In the genomic region with DNA sequence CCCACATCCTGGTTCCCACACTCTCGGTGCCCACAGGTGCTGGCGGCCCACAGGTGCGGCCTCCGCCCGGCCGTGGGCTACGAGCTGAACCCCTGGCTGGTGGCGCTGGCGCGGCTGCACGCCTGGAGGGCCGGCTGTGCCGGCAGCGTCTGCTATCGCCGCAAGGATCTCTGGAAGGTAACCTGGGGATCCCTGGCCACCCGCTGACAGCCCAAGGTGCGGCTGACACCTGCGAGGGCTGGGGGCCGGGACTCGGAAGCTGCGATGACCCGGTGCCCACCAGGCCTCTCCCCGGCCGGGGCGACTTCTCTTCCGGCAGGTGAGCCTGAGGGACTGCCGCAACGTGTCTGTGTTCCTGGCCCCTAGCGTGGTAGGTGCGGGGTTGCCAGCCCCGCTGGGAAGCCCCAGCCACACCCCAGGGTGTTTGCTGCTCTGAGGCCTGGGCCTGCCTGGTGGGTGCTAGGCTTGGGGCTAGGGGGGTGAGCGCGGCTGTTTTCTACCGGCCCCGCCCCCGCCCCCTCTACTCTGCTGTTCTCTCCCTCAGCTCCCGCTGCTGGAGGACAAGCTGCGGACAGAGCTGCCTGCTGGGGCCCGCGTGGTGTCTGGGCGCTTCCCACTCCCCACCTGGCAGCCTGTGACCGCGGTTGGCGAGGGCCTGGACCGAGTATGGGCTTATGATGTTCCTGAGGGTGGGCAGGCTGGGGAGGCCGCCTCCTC, we compare ENCODE assay signal across 8 cellular contexts. TPM values are rescaled to one million over a fixed set of nuclear protein-coding genes. Genes with fewer than 3 reads are reported as not detected.
DNase-seq lines count a peak whose midpoint lies in the region; ATAC-seq and TF ChIP-seq lines count a peak whose summit lies in the region.

No MANE protein-coding gene starts in this region.

- peak overlapping the region; percentile 75 to 97 (median 92) for H3K27ac ChIP-seq in Peyer's patch
- peak overlapping the region; percentile 87 for H3K27ac ChIP-seq in rectal smooth muscle tissue (ENCODE audit: low read depth, low read length)

- POLR2A ChIA-PET in GM10248 (lab: Yijun Ruan, JAX): no interaction called here

- H3K27me3 ChIP-seq in Peyer's patch (peaks cover 0 to 15% of the 10 kb centered on the region in 2 donors), rectal smooth muscle tissue (ENCODE audit: control insufficient read depth, insufficient read depth, low read length) (peaks cover 11% of the 10 kb centered on the region)

- peak overlapping the region; percentile 60 to 94 (median 82) for H3K4me3 ChIP-seq in Peyer's patch
- peak overlapping the region; percentile 22 for H3K4me3 ChIP-seq in epithelial cell of esophagus (ENCODE audit: low read length)
- peak overlapping the region; percentile 92 for H3K4me3 ChIP-seq in rectal smooth muscle tissue (ENCODE audit: low read length)

- in situ Hi-C loops in G401 (cut with HindIII; ENCODE audit: low sequenced_read_pairs): loop anchor here (25.0 kb wide), 1 partner anchor 140 kb away; no protein-coding TSS in a partner anchor

- H3K9me3 ChIP-seq in Peyer's patch: no peaks in the 10 kb centered on the region

- CTCF ChIA-PET in GM10248 (lab: Yijun Ruan, JAX): interaction anchor here (1.0 to 8.0 kb wide), 8 partner anchors 8 to 63 kb away, joined by 3 to 59 read pairs (median 8); no protein-coding TSS in a partner anchor

- DNase-seq in G401 (ENCODE audit: low spot score) (peak; percentile 3), Peyer's patch (no peak), epithelial cell of esophagus (ENCODE audit: low read depth) (no peak), epidermal melanocyte (ENCODE audit: insufficient read length, low spot score) (no peak), HCEC 1CT (no peak), GM10248 (ENCODE audit: extremely low spot score) (no peak)

- no peak for TF ChIP-seq POLR2A in Peyer's patch (IDR thresholded peaks at IDR 0.05)

- TF ChIP-seq CTCF in Peyer's patch (IDR thresholded peaks at IDR 0.05) (no peak), epithelial cell of esophagus (IDR thresholded peaks at IDR 0.05; ENCODE audit: insufficient read depth, low read depth, low read length, missing control alignments) (no peak), GM10248 (IDR thresholded peaks at IDR 0.05; ENCODE audit: control extremely low read depth, extremely low read depth, low read depth, missing control alignments) (no peak)

- H3K36me3 ChIP-seq in Peyer's patch: peaks cover 0 to 3% (median 0%) of the 10 kb centered on the region in 3 donors
- no peaks in the 10 kb centered on the region for H3K36me3 ChIP-seq in rectal smooth muscle tissue (ENCODE audit: control insufficient read depth, insufficient read depth, low read length)

- H3K4me1 ChIP-seq in Peyer's patch: peaks cover 0 to 41% (median 23%) of the 10 kb centered on the region in 4 donors
- H3K4me1 ChIP-seq in rectal smooth muscle tissue (ENCODE audit: control insufficient read depth, insufficient read depth, low read length): peaks cover 8% of the 10 kb centered on the region

- no peak for ATAC-seq in GM19395 (IDR thresholded peaks at IDR 0.05; ENCODE audit: unreplicated experiment)

- H3K9ac ChIP-seq in rectal smooth muscle tissue (ENCODE audit: low read length): no peak overlapping the region

RNA-seq across cellular contexts. Expression of a gene that starts 1.0 kb away (rescaled TPM):
- total RNA-seq in G401 (2014; rRNA removed; shearing (Covaris generic)): 45.5 and 47.6 TPM in 2 replicates
- total RNA-seq in Peyer's patch: 10 to 100 TPM; 52.8 to 93.9 (median 72.0) TPM

RNA-seq across cellular contexts. Expression of a gene that starts 4.3 kb away (rescaled TPM):
- 20.0 and 26.4 TPM in 2 replicates for total RNA-seq in G401 (2014; rRNA removed; shearing (Covaris generic))
- total RNA-seq in Peyer's patch: 10 to 100 TPM in 1 of 4 donors, 1 to 10 TPM in 3; 2.1 to 13.2 (median 6.3) TPM

RNA-seq across cellular contexts. Expression of a gene that starts 5.0 kb away (rescaled TPM):
- total RNA-seq in G401 (2014; rRNA removed; shearing (Covaris generic)): 42.3 and 43.1 TPM in 2 replicates
- 10 to 100 TPM in 1 of 4 donors, 1 to 10 TPM in 2, under 1 TPM in 1; 0.53 to 42.9 (median 3.4) TPM for total RNA-seq in Peyer's patch

RNA-seq across cellular contexts. Expression of a gene that starts 7.0 kb away (rescaled TPM):
- total RNA-seq in G401 (2014; rRNA removed; shearing (Covaris generic)): 428 and 493 TPM in 2 replicates
- total RNA-seq in Peyer's patch: 10 to 100 TPM in 2 of 4 donors, 1 to 10 TPM in 2; 4.0 to 33.8 (median 8.9) TPM

RNA-seq across cellular contexts. Expression of a gene that starts 16.3 kb away (rescaled TPM):
- 14.6 and 19.4 TPM in 2 replicates for total RNA-seq in G401 (2014; rRNA removed; shearing (Covaris generic))
- total RNA-seq in Peyer's patch: 1 to 10 TPM; 1.4 to 2.5 (median 1.9) TPM

Comparison
In these comparisons a context has a peak if more than half of its experiments do, and no peak if none do; other contexts are left out.
1. H3K4me3 ChIP-seq: peak in every context shown above with its lines; median percentile 92 in rectal smooth muscle tissue; 82 in Peyer's patch; 22 in epithelial cell of esophagus.